ENCODE assay signal across 22 cellular contexts in genomic region chr12:50441763-50442162, GRCh38. TPM values are rescaled to one million over a fixed set of nuclear protein-coding genes. Genes with fewer than 3 reads are reported as not detected.
"Had no signal": no experiment of that assay in that cellular context is flagged by ENCODE, and none has a peak within 500 bp of the region (broad histone marks: within the 10 kb centered on the region; RNA-seq: fewer than 3 reads in every experiment).

No MANE protein-coding gene starts in this region.

- H3K4me1 ChIP-seq: body of pancreas, lower lobe of right lung, spleen had no signal

- H3K27ac Mint-ChIP-seq: mesothelial cell of epicardium, nephron, type B pancreatic cell had no signal

- H3K27me3 ChIP-seq: body of pancreas, spleen had no signal

- H3K9me3 Mint-ChIP-seq: activated naive CD8-positive, alpha-beta T cell treated with anti-CD3 and anti-CD28 coated beads, Interleukin-2, amount 10 ng/mL, durations not matched to agents 7 days and 5 days; effector memory CD8-positive, alpha-beta T cell; mesothelial cell of epicardium; nephron; type B pancreatic cell had no signal

- H3K27ac ChIP-seq: body of pancreas, lower lobe of right lung, spleen had no signal

- H3K4me1 Mint-ChIP-seq: mesothelial cell of epicardium, nephron had no signal

- H3K9me3 ChIP-seq: body of pancreas, lower lobe of right lung, spleen had no signal

- H3K4me3 ChIP-seq: body of pancreas, lower lobe of right lung, spleen had no signal

- H3K4me3 Mint-ChIP-seq: activated naive CD8-positive, alpha-beta T cell treated with anti-CD3 and anti-CD28 coated beads, Interleukin-2, amount 10 ng/mL, durations not matched to agents 7 days and 5 days; effector memory CD8-positive, alpha-beta T cell; mesothelial cell of epicardium; nephron; type B pancreatic cell had no signal

- ATAC-seq: body of pancreas; effector memory CD8-positive, alpha-beta T cell; lower lobe of right lung had no signal

- DNase-seq: activated effector memory CD4-positive, alpha-beta T cell treated with anti-CD3 and anti-CD28 coated beads, Interleukin-2, amount 50 U/mL, for 16 hours; activated naive CD8-positive, alpha-beta T cell treated with anti-CD3 and anti-CD28 coated beads, Interleukin-2, amount 10 ng/mL, durations not matched to agents 7 days and 5 days; activated T-cell treated with anti-CD3 and anti-CD28 coated beads, Interleukin-2, amount 50 U/mL, for 48 hours; body of pancreas; caudate nucleus; effector memory CD8-positive, alpha-beta T cell; foreskin fibroblast; glutamatergic neuron; hippocampal formation; lower lobe of right lung; posterior cingulate gyrus; retina; spleen; stimulated activated CD4-positive, alpha-beta T cell treated with anti-CD3 and anti-CD28 coated beads, Interleukin-4, amount 100 ng/mL, for 4 hours; stimulated activated naive CD4-positive, alpha-beta T cell treated with Interleukin-2 at 50 U/mL for 16 hours; T1000 had no signal

- H3K27me3 Mint-ChIP-seq: activated naive CD8-positive, alpha-beta T cell treated with anti-CD3 and anti-CD28 coated beads, Interleukin-2, amount 10 ng/mL, durations not matched to agents 7 days and 5 days; effector memory CD8-positive, alpha-beta T cell; type B pancreatic cell had no signal

RNA-seq across cellular contexts. Expression of gene FAM186A, which starts 45.4 kb away (rescaled TPM):
- total RNA-seq: activated naive CD8-positive, alpha-beta T cell treated with anti-CD3 and anti-CD28 coated beads, Interleukin-2, amount 10 ng/mL, durations not matched to agents 7 days and 5 days; body of pancreas; dermis microvascular lymphatic vessel endothelial cell; lower lobe of right lung; mesothelial cell of epicardium; spleen; T-helper 1 cell treated with Interleukin-12 subunit alpha and Interleukin-12 subunit beta and Interleukin-4 antibody, amounts not matched to agents 30 ng/mL and 1 ng/mL, for 36 hours; temporal lobe had no signal
